ENCODE assay signal across 12 cellular contexts in the genomic region with DNA sequence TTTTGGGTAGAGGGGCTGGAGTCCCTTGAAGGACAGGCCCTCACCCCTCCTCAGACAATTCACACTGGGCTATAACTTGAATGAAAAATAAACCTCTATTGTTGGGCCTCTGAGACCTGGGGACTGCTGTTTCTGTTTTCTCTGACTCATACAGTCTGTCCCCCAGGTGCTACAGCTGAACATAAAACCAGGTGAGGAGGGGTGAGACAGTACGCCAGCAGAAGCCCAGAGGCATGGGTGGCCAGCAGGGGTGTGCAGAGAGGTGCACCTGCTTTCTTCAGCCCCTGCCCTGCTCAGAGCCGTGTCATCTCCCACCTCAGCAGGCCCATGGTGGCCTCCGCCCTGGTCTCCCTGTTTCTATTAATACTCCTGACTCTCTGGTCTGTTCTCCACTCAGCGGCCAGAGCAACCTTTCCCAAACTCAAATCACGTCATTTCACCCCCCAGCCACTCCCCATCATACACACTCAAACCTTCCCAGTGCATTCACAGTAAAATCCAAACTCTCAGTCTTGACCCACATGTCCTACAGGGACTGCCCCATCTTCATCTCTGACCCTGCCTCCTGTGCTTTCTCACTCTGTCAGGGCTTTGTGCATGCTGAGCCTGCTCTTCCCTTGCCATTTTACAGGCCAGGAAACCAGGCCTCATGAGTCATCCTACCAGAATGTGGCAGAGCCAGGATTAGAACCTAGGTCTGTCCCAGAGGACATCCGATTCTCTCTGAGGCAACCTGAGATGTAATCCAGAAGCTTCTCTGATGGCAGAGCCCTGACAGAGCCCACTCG. TPM values are rescaled to one million over a fixed set of nuclear protein-coding genes. Genes with fewer than 3 reads are reported as not detected.
A peak's percentile ranks its signal among the peaks of the same experiment; 100 is the strongest.
DNase-seq lines count a peak whose midpoint lies in the region; ATAC-seq and TF ChIP-seq lines count a peak whose summit lies in the region.
"Had no signal": no experiment of that assay in that cellular context is flagged by ENCODE, and none has a peak within 500 bp of the region (broad histone marks: within the 10 kb centered on the region; RNA-seq: fewer than 3 reads in every experiment).

No MANE protein-coding gene starts in this region.

- no peaks in the 10 kb centered on the region for H3K27me3 Mint-ChIP-seq in T-helper 2 cell treated with Interferon-gamma antibody and Interleukin-4, amounts not matched to agents 5 μg/mL and 100 μg/mL, for 36 hours (ENCODE audit: low read depth)
- no peaks in the 10 kb centered on the region for H3K27me3 Mint-ChIP-seq in activated T-cell treated with anti-CD3 and anti-CD28 coated beads, Interleukin-2, amount 50 U/mL, for 72 hours (ENCODE audit: low read depth)
- H3K27me3 Mint-ChIP-seq in naive thymus-derived CD8-positive, alpha-beta T cell = no peaks in the 10 kb centered on the region

- peaks cover 8% of the 10 kb centered on the region for H3K9me3 Mint-ChIP-seq in T-helper 2 cell treated with Interferon-gamma antibody and Interleukin-4, amounts not matched to agents 5 μg/mL and 100 μg/mL, for 36 hours
- H3K9me3 Mint-ChIP-seq in activated T-cell treated with anti-CD3 and anti-CD28 coated beads, Interleukin-2, amount 50 U/mL, for 72 hours = peaks cover 10 to 14% of the 10 kb centered on the region in 2 donors
- peaks cover 0 to 10% (median 0%) of the 10 kb centered on the region in 9 donors for H3K9me3 Mint-ChIP-seq in naive thymus-derived CD8-positive, alpha-beta T cell

- H3K4me3 Mint-ChIP-seq in T-helper 2 cell treated with Interferon-gamma antibody and Interleukin-4, amounts not matched to agents 5 μg/mL and 100 μg/mL, for 36 hours = no peak overlapping the region
- H3K4me3 Mint-ChIP-seq in activated T-cell treated with anti-CD3 and anti-CD28 coated beads, Interleukin-2, amount 50 U/mL, for 72 hours = peak overlapping the region; percentile 50 to 74
- H3K4me3 Mint-ChIP-seq in naive thymus-derived CD8-positive, alpha-beta T cell = no peak overlapping the region

- no peak overlapping the region for H3K4me3 ChIP-seq in spleen
- H3K4me3 ChIP-seq: MG63, testis had no signal

- no peaks in the 10 kb centered on the region for H3K27me3 ChIP-seq in spleen (replicated peaks in 1 of 7)
- H3K27me3 ChIP-seq: MG63, testis had no signal

- peak overlapping the region; percentile 59 for H3K27ac Mint-ChIP-seq in T-helper 2 cell treated with Interferon-gamma antibody and Interleukin-4, amounts not matched to agents 5 μg/mL and 100 μg/mL, for 36 hours
- peak overlapping the region; percentile 33 for H3K27ac Mint-ChIP-seq in activated T-cell treated with anti-CD3 and anti-CD28 coated beads, Interleukin-2, amount 50 U/mL, for 72 hours
- H3K27ac Mint-ChIP-seq in naive thymus-derived CD8-positive, alpha-beta T cell = peak overlapping the region in 6 of 10 donors; percentile 34 to 83 (median 53)

- DNase-seq in T-helper 2 cell treated with Interferon-gamma antibody and Interleukin-4, amounts not matched to agents 5 μg/mL and 100 μg/mL, for 36 hours (ENCODE audit: low spot score) = peak; percentile 37
- no peak for DNase-seq in T-helper 2 cell
- DNase-seq in activated T-cell treated with anti-CD3 and anti-CD28 coated beads, Interleukin-2, amount 50 U/mL, for 72 hours = peak in 1 of 2 donors; percentile 53
- DNase-seq in naive thymus-derived CD8-positive, alpha-beta T cell = peak in 1 of 10 donors; percentile 53
- DNase-seq in spleen = no peak
- no peak for DNase-seq in SHP77 treated with DMSO at 0.1 percent for 48 hours (lab: John Stamatoyannopoulos, UW)
- DNase-seq in RWPE1 (ENCODE audit: low spot score) = no peak
- DNase-seq: MG63, testis had no signal

- H3K9me3 ChIP-seq in spleen = peaks cover 0 to 4% (median 0%) of the 10 kb centered on the region in 8 donors
- H3K9me3 ChIP-seq: MG63, testis had no signal

- intact Hi-C loops in spleen (cut with DNase I; ENCODE audit: low total_unique reads) = no loop called here

- H3K36me3 ChIP-seq in spleen = no peaks in the 10 kb centered on the region
- H3K36me3 ChIP-seq: MG63 had no signal

- H3K4me1 ChIP-seq in spleen = peaks cover 0 to 17% (median 0%) of the 10 kb centered on the region in 6 donors
- H3K4me1 ChIP-seq: testis had no signal

- CTCF ChIA-PET in RWPE1 (lab: Yijun Ruan, JAX) = interaction anchor here (0.6 kb wide), 1 partner anchor 1175 kb away, joined by 5 read pairs; no protein-coding TSS in a partner anchor

- peaks cover 52% of the 10 kb centered on the region for H3K4me1 Mint-ChIP-seq in T-helper 2 cell treated with Interferon-gamma antibody and Interleukin-4, amounts not matched to agents 5 μg/mL and 100 μg/mL, for 36 hours (ENCODE audit: low read depth)
- peaks cover 88% of the 10 kb centered on the region for H3K4me1 Mint-ChIP-seq in activated T-cell treated with anti-CD3 and anti-CD28 coated beads, Interleukin-2, amount 50 U/mL, for 72 hours (ENCODE audit: low read depth)
- peaks cover 20 to 51% (median 27%) of the 10 kb centered on the region in 4 donors for H3K4me1 Mint-ChIP-seq in naive thymus-derived CD8-positive, alpha-beta T cell

- TF ChIP-seq POLR2A in spleen (IDR thresholded peaks at IDR 0.05) = no peak

- H3K27ac ChIP-seq in spleen (no peak overlapping the region), RWPE1 (no peak overlapping the region)
- H3K27ac ChIP-seq: 22Rv1, HL-60, testis had no signal

- peak; percentile 42 for ATAC-seq in GM21723 (IDR thresholded peaks at IDR 0.05; ENCODE audit: unreplicated experiment)
- peak; percentile 67 to 84 for ATAC-seq in activated T-cell treated with anti-CD3 and anti-CD28 coated beads, Interleukin-2, amount 50 U/mL, for 72 hours (replicated peaks in 1 of 2)
- ATAC-seq in naive thymus-derived CD8-positive, alpha-beta T cell = no peak

- 70 to 93% (median 76%) methylated on average over 7 of the region's 7 CpGs for WGBS in spleen, 5 donors

- H3K36me3 Mint-ChIP-seq in T-helper 2 cell treated with Interferon-gamma antibody and Interleukin-4, amounts not matched to agents 5 μg/mL and 100 μg/mL, for 36 hours (ENCODE audit: low read depth) = peaks cover 8% of the 10 kb centered on the region
- H3K36me3 Mint-ChIP-seq in activated T-cell treated with anti-CD3 and anti-CD28 coated beads, Interleukin-2, amount 50 U/mL, for 72 hours (ENCODE audit: insufficient read depth in 2 of 2) = peaks cover 13 to 24% of the 10 kb centered on the region in 2 donors
- H3K36me3 Mint-ChIP-seq in naive thymus-derived CD8-positive, alpha-beta T cell = no peaks in the 10 kb centered on the region

- POLR2A ChIA-PET in naive thymus-derived CD8-positive, alpha-beta T cell (lab: Charles Lee) = interaction anchor here (0.6 kb wide), 1 partner anchor 362 kb away, joined by 3 read pairs; no protein-coding TSS in a partner anchor
- POLR2A ChIA-PET in RWPE1 (lab: Yijun Ruan, JAX; ENCODE audit: low non-redundant PET) = no interaction called here

- TF ChIP-seq CTCF in spleen (IDR thresholded peaks at IDR 0.05 in 8 of 11, conservative IDR thresholded peaks at IDR 0.05 in 3 of 11) (no peak), RWPE1 (conservative IDR thresholded peaks at IDR 0.05; ENCODE audit: low read depth) (no peak)

RNA-seq across cellular contexts. Expression of gene IL2RB, which starts 5.4 kb away (rescaled TPM):
- 100 to 1,000 TPM; 313 to 440 TPM for total RNA-seq in activated T-cell treated with anti-CD3 and anti-CD28 coated beads, Interleukin-2, amount 50 U/mL, for 72 hours
- total RNA-seq in naive thymus-derived CD8-positive, alpha-beta T cell = 10 to 100 TPM; 31.1 to 34.2 TPM
- 100 to 1,000 TPM in 1 of 3 donors, 10 to 100 TPM in 2; 74.9 to 113 (median 81.1) TPM for polyA plus RNA-seq in naive thymus-derived CD8-positive, alpha-beta T cell
- 10 to 100 TPM; 20.6 to 75.2 (median 51.5) TPM for total RNA-seq in spleen
- 1 to 10 TPM; 3.7 to 5.9 (median 3.9) TPM for polyA plus RNA-seq in spleen

RNA-seq across cellular contexts. Expression of gene C1QTNF6, which starts 32.9 kb away (rescaled TPM):
- total RNA-seq in activated T-cell treated with anti-CD3 and anti-CD28 coated beads, Interleukin-2, amount 50 U/mL, for 72 hours = 10 to 100 TPM; 22.7 to 30.0 TPM
- 10 to 100 TPM; 24.6 to 25.7 TPM for total RNA-seq in naive thymus-derived CD8-positive, alpha-beta T cell
- polyA plus RNA-seq in naive thymus-derived CD8-positive, alpha-beta T cell = 1 to 10 TPM in 2 of 3 donors, under 1 TPM in 1; 0.68 to 4.0 (median 1.7) TPM
- 10 to 100 TPM in 1 of 7 donors, 1 to 10 TPM in 6; 5.3 to 10.3 (median 6.9) TPM for total RNA-seq in spleen
- polyA plus RNA-seq in spleen = 1 to 10 TPM; 7.7 to 8.9 (median 8.8) TPM

RNA-seq across cellular contexts. Expression of gene TMPRSS6, which starts 45.6 kb away (rescaled TPM):
- total RNA-seq in activated T-cell treated with anti-CD3 and anti-CD28 coated beads, Interleukin-2, amount 50 U/mL, for 72 hours = 10 to 100 TPM; 26.8 to 59.4 TPM
- total RNA-seq in naive thymus-derived CD8-positive, alpha-beta T cell = under 1 TPM; 0.27 to 0.36 TPM
- polyA plus RNA-seq in naive thymus-derived CD8-positive, alpha-beta T cell = under 1 TPM; 0.05 to 0.09 (median 0.06) TPM
- under 1 TPM in 2 of 7 donors, not detected in 5; 0.54 to 0.55 TPM for total RNA-seq in spleen
- polyA plus RNA-seq in spleen = under 1 TPM; 0.09 to 0.28 (median 0.26) TPM

RNA-seq across cellular contexts. Expression of gene SSTR3, which starts 57.2 kb away (rescaled TPM):
- total RNA-seq in activated T-cell treated with anti-CD3 and anti-CD28 coated beads, Interleukin-2, amount 50 U/mL, for 72 hours = 10 to 100 TPM in 1 of 2 donors, 1 to 10 TPM in 1; 10.0 to 14.6 TPM
- total RNA-seq in naive thymus-derived CD8-positive, alpha-beta T cell = 10 to 100 TPM; 13.5 to 13.7 TPM
- polyA plus RNA-seq in naive thymus-derived CD8-positive, alpha-beta T cell = 1 to 10 TPM; 2.9 to 7.3 (median 4.2) TPM
- total RNA-seq in spleen = 1 to 10 TPM in 3 of 7 donors, under 1 TPM in 4; 0.56 to 2.0 (median 0.95) TPM
- 1 to 10 TPM; 1.2 to 2.0 (median 1.5) TPM for polyA plus RNA-seq in spleen

Comparison
In these comparisons a context has a peak if more than half of its experiments do, and no peak if none do; other contexts are left out.
1. H3K4me3 Mint-ChIP-seq: peak in activated T-cell treated with anti-CD3 and anti-CD28 coated beads, Interleukin-2, amount 50 U/mL, for 72 hours (2 of 2); none in T-helper 2 cell treated with Interferon-gamma antibody and Interleukin-4, amounts not matched to agents 5 μg/mL and 100 μg/mL, for 36 hours (single experiment) and naive thymus-derived CD8-positive, alpha-beta T cell (0 of 10).
2. ATAC-seq: peak in GM21723 (single experiment) and activated T-cell treated with anti-CD3 and anti-CD28 coated beads, Interleukin-2, amount 50 U/mL, for 72 hours (2 of 2); none in naive thymus-derived CD8-positive, alpha-beta T cell (0 of 2).
3. RNA of gene IL2RB, which starts 5.4 kb away (total RNA-seq): 313 to 440 TPM in activated T-cell treated with anti-CD3 and anti-CD28 coated beads, Interleukin-2, amount 50 U/mL, for 72 hours; 20.6 to 75.2 TPM in spleen and 31.1 to 34.2 TPM in naive thymus-derived CD8-positive, alpha-beta T cell; every median in the first group is over 4 times any median in the second.
4. RNA of gene TMPRSS6, which starts 45.6 kb away (total RNA-seq): 26.8 to 59.4 TPM in activated T-cell treated with anti-CD3 and anti-CD28 coated beads, Interleukin-2, amount 50 U/mL, for 72 hours; 0.27 to 0.36 TPM in naive thymus-derived CD8-positive, alpha-beta T cell and 0.54 to 0.55 TPM in spleen; every median in the first group is over 10 times any median in the second.
5. Peak in every context shown above with its lines, with median percentiles within 50 percentile points of each other: H3K27ac Mint-ChIP-seq.